ENCODE assay signal across 9 cellular contexts in the genomic region with DNA sequence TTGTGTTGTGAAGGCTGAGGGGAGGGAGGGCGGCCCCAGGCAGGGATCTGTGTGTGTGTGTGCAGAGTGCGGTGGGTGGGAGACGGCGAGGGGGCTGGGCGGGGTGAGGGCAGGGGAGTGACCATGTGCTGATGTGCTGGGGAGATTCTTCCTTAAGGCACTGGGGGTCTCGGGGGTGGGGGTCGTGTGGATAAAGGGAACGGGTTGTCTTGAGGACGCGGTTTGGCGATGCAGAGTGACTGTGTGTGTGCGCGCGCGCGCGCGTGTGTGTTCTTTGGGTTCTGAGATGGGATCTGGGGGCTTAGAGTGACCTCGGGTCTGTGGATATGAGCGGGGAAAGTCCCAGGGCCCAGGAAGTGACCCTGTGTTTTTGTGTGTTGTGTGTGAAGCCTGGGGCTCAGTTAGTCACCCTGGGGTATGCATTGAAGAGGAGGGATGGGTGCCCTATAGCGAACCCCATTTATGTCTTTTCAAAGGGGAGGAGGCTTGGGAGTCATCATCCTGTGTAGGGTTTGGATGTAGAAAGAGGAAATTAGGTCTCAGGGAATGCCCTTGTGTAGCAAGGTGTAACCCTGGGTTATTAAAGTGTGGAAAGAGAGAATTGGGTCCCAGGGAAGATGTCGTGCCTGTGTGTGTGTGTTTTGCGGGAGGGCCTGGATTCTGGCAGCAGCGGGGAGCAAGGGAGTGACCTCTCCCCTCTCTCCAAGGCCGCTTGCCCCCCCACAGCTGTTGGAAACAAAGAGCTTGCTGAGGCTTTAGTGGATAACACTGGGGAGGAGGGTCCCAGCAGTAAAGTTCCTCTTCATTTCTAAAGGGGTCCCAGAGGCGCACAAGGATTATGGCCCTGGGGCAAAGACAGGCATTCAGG. TPM values are rescaled to one million over a fixed set of nuclear protein-coding genes. Genes with fewer than 3 reads are reported as not detected.
DNase-seq lines count a peak whose midpoint lies in the region; ATAC-seq and TF ChIP-seq lines count a peak whose summit lies in the region.
"Had no signal": no experiment of that assay in that cellular context is flagged by ENCODE, and none has a peak within 500 bp of the region (broad histone marks: within the 10 kb centered on the region; RNA-seq: fewer than 3 reads in every experiment).

No MANE protein-coding gene starts in this region.

- no peak overlapping the region for H3K23ac ChIP-seq in trophoblast cell (ENCODE audit: low read length)

- H4K12ac ChIP-seq in trophoblast cell (ENCODE audit: low read depth, low read length): peak overlapping the region; percentile 83

- H3K4me2 ChIP-seq in DOHH2 (ENCODE audit: low read length): peak overlapping the region; percentile 87
- peak overlapping the region; percentile 85 for H3K4me2 ChIP-seq in PC-3 (ENCODE audit: low read length)
- H3K4me2 ChIP-seq in trophoblast cell (ENCODE audit: low read length): peak overlapping the region; percentile 94

- H3K9me3 ChIP-seq in DOHH2 (ENCODE audit: control insufficient read depth, insufficient read depth, low read length) (no peaks in the 10 kb centered on the region), PC-3 (ENCODE audit: low read length) (no peaks in the 10 kb centered on the region), trophoblast cell (ENCODE audit: insufficient read depth, low read depth, low read length) (no peaks in the 10 kb centered on the region)

- no peak overlapping the region for H2BK5ac ChIP-seq in trophoblast cell (ENCODE audit: low read depth, low read length, poor library complexity)

- H3K18ac ChIP-seq in trophoblast cell (ENCODE audit: low read length): peak overlapping the region; percentile 34

- BruUV-seq in PC-3 (replicated peaks; lab: Mats Ljungman, UMichigan): no TSS peak

- H2AK5ac ChIP-seq in trophoblast cell (ENCODE audit: low read length): no peak overlapping the region

- H3K36me3 ChIP-seq in DOHH2 (ENCODE audit: control insufficient read depth, low read length) (no peaks in the 10 kb centered on the region), PC-3 (ENCODE audit: low read depth, low read length) (no peaks in the 10 kb centered on the region), trophoblast cell (ENCODE audit: control insufficient read depth in 1 of 2, insufficient read depth in 2 of 2, low read length in 2 of 2) (no peaks in the 10 kb centered on the region)

- DNase-seq in PC-3: no peak
- DNase-seq in epithelial cell of proximal tubule (ENCODE audit: low read depth): no peak
- no peak for DNase-seq in trophoblast cell
- DNase-seq in NCI-H146 (lab: John Stamatoyannopoulos, UW): no peak
- DNase-seq in DMS153 (lab: John Stamatoyannopoulos, UW): no peak
- no peak for DNase-seq in activated CD4-positive, CD25-positive, alpha-beta regulatory T cell treated with anti-CD3 and anti-CD28 coated beads, Interleukin-2, amount 50 U/mL, for 72 hours

- H3K4ac ChIP-seq in trophoblast cell (ENCODE audit: low read depth, low read length): peak overlapping the region; percentile 97

- no peak overlapping the region for H2BK12ac ChIP-seq in trophoblast cell (ENCODE audit: low read length)

- POLR2A ChIA-PET in PC-3 (lab: Charles Lee; ENCODE audit: unreplicated experiment): no interaction called here

- H2AFZ ChIP-seq in PC-3 (ENCODE audit: low read length) (peak overlapping the region; percentile 90), trophoblast cell (ENCODE audit: insufficient read depth, low read length, poor library complexity) (peak overlapping the region; percentile 65)

- H3K4me3 ChIP-seq in DOHH2 (ENCODE audit: low read length) (peak overlapping the region; percentile 73), PC-3 (ENCODE audit: low read length) (peak overlapping the region; percentile 72), epithelial cell of proximal tubule (ENCODE audit: low read depth, low read length) (peak overlapping the region; percentile 68), trophoblast cell (ENCODE audit: low read depth, low read length) (peak overlapping the region; percentile 93)

- H4K20me1 ChIP-seq in DOHH2 (ENCODE audit: control insufficient read depth, insufficient read depth, low read depth, low read length) (no peaks in the 10 kb centered on the region), PC-3 (ENCODE audit: low read length) (no peaks in the 10 kb centered on the region)

- H3K27ac ChIP-seq in DOHH2 (ENCODE audit: low read depth, low read length): no peak overlapping the region
- no peak overlapping the region for H3K27ac ChIP-seq in PC-3 (ENCODE audit: low read length)
- H3K27ac ChIP-seq in trophoblast cell (ENCODE audit: low read depth, low read length): no peak overlapping the region
- H3K27ac ChIP-seq: HL-60 had no signal

- peaks cover 8% of the 10 kb centered on the region for H3K79me1 ChIP-seq in trophoblast cell (ENCODE audit: low read length)

- H3K14ac ChIP-seq in trophoblast cell (ENCODE audit: low read length): peak overlapping the region; percentile 14

- H2BK120ac ChIP-seq in trophoblast cell (ENCODE audit: insufficient read depth, low read length, poor library complexity): peak overlapping the region; percentile 84

- no peak overlapping the region for H3K9ac ChIP-seq in PC-3 (ENCODE audit: low read length)
- peak overlapping the region; percentile 54 for H3K9ac ChIP-seq in trophoblast cell (ENCODE audit: low read length)

- H3K4me1 ChIP-seq in DOHH2 (ENCODE audit: control insufficient read depth, low read length) (peaks cover 12% of the 10 kb centered on the region), PC-3 (ENCODE audit: insufficient read depth, low read length) (no peaks in the 10 kb centered on the region), trophoblast cell (ENCODE audit: control insufficient read depth in 1 of 2, insufficient read depth in 2 of 2, low read length in 2 of 2) (peaks cover 3 to 9% of the 10 kb centered on the region in 2 experiments)

- CTCF ChIA-PET in PC-3 (lab: Charles Lee): interaction anchor here (0.7 kb wide), 1 partner anchor 29 kb away, joined by 5 read pairs; no protein-coding TSS in a partner anchor

- H3K27me3 ChIP-seq in DOHH2 (ENCODE audit: control insufficient read depth, low read length) (peaks cover 34% of the 10 kb centered on the region), PC-3 (ENCODE audit: low read length) (no peaks in the 10 kb centered on the region), trophoblast cell (ENCODE audit: insufficient read depth, low read length) (no peaks in the 10 kb centered on the region)

- no peak overlapping the region for H4K91ac ChIP-seq in trophoblast cell (ENCODE audit: low read depth, low read length)

- H3K9me2 ChIP-seq in DOHH2 (replicated peaks; ENCODE audit: control insufficient read depth, low read length) (no peaks in the 10 kb centered on the region), PC-3 (replicated peaks; ENCODE audit: low read length) (no peaks in the 10 kb centered on the region)

- H3K79me2 ChIP-seq in DOHH2 (ENCODE audit: control insufficient read depth, low read length): no peaks in the 10 kb centered on the region
- H3K79me2 ChIP-seq in PC-3 (ENCODE audit: low read length): no peaks in the 10 kb centered on the region
- H3K79me2 ChIP-seq in trophoblast cell (ENCODE audit: control insufficient read depth, insufficient read depth, low read length, poor library complexity): peaks cover 14% of the 10 kb centered on the region

- TF ChIP-seq CTCF in DOHH2 (IDR thresholded peaks at IDR 0.05; ENCODE audit: low read depth, low read length, poor library complexity, severe bottlenecking): no peak
- no peak for TF ChIP-seq CTCF in PC-3 (conservative IDR thresholded peaks at IDR 0.05; ENCODE audit: low read depth, low read length)
- TF ChIP-seq CTCF in epithelial cell of proximal tubule (conservative IDR thresholded peaks at IDR 0.05; ENCODE audit: low read depth, low read length): no peak

- ATAC-seq in PC-3 (no peak), GM18861 (IDR thresholded peaks at IDR 0.05; ENCODE audit: unreplicated experiment) (no peak)

- H4K8ac ChIP-seq in trophoblast cell (ENCODE audit: low read depth, low read length): no peak overlapping the region

- WGBS in trophoblast cell (ENCODE audit: extremely low coverage, insufficient coverage, insufficient read length): no CpG with 5 or more reads among the region's 26 CpGs

- intact Hi-C loops in PC-3 (cut with micrococcal nuclease): no loop called here

- H3F3A ChIP-seq in DOHH2 (ENCODE audit: control insufficient read depth, insufficient read depth): no peaks in the 10 kb centered on the region
- no peaks in the 10 kb centered on the region for H3F3A ChIP-seq in PC-3 (ENCODE audit: low read length, unreplicated experiment)

RNA-seq across cellular contexts. Expression of gene TMEFF1, which starts 1.4 kb away (rescaled TPM):
- total RNA-seq in PC-3 (2014; rRNA removed): not detected in 2 replicates
- total RNA-seq in epithelial cell of proximal tubule: 3.5 and 7.8 TPM in 2 replicates
- polyA plus RNA-seq in trophoblast cell (2013): 5.7 and 6.8 TPM in 2 replicates

RNA-seq across cellular contexts. Expression of gene MSANTD3, which starts 47.4 kb away (rescaled TPM):
- total RNA-seq in PC-3 (2014; rRNA removed): 86.9 and 92.7 TPM in 2 replicates
- 74.4 and 105 TPM in 2 replicates for total RNA-seq in epithelial cell of proximal tubule
- 53.2 and 53.8 TPM in 2 replicates for polyA plus RNA-seq in trophoblast cell (2013)
